28 cellular contexts compared by ENCODE assay signal in the genomic region with DNA sequence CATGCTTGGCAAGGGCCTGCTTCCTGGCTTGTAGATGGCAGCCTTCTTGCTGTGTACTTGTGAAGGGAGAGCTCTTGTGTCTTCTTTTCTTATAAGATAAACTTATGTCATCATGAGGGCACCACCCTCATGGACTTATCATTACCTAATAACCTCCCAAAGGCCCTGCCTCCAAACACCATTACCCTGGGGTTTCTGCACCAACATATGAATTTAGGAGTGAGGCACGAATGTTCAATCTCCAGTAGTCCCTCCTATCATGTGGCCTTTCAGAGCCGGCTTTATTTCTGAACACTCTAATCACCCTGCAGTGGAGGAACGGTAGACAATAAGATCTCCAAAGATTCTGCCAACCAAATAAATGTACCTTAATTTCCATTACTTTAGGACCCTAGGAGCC.
"Had no signal": no experiment of that assay in that cellular context is flagged by ENCODE, and none has a peak within 500 bp of the region (broad histone marks: within the 10 kb centered on the region; RNA-seq: fewer than 3 reads in every experiment).

No MANE protein-coding gene starts in this region.

- H3K9ac ChIP-seq: KMS-11, SK-N-SH had no signal

- H3K9me2 ChIP-seq: SK-N-SH had no signal

- H3K27ac ChIP-seq: body of pancreas, KMS-11, SJSA1 had no signal

- H3K4me3 ChIP-seq: body of pancreas, SJSA1 had no signal

- H3K9me3 ChIP-seq: body of pancreas, SJSA1, SK-N-SH had no signal

- H3K4me2 ChIP-seq: KMS-11, SK-N-SH had no signal

- H3K4me1 ChIP-seq: body of pancreas, SJSA1 had no signal

- H3K27me3 ChIP-seq: body of pancreas, SJSA1 had no signal

- DNase-seq: activated CD4-positive, alpha-beta T cell treated with anti-CD3 and anti-CD28 coated beads for 36 hours; activated CD4-positive, alpha-beta T cell treated with anti-CD3 and anti-CD28 coated beads, Interleukin-2, amount 10 ng/mL, durations not matched to agents 7 days and 5 days; activated CD4-positive, alpha-beta T cell treated with anti-CD3 and anti-CD28 coated beads, Interleukin-2, amount 50 U/mL, for 48 hours; activated CD8-positive, alpha-beta T cell treated with anti-CD3 and anti-CD28 coated beads, Interleukin-2, amount 10 ng/mL, durations not matched to agents 7 days and 5 days; activated gamma-delta T cell; activated naive CD4-positive, alpha-beta T cell treated with Interleukin-2 at 50 U/mL for 16 hours; activated naive CD8-positive, alpha-beta T cell treated with anti-CD3 and anti-CD28 coated beads, Interleukin-2, amount 10 ng/mL, durations not matched to agents 7 days and 5 days; activated T-cell treated with anti-CD3 and anti-CD28 coated beads, Interleukin-2, amount 50 U/mL, for 24 hours; amygdala; body of pancreas; caudate nucleus; cerebellar nuclear complex; NCI-H1092 treated with DMSO at 0.1 percent for 48 hours; NCI-H1417; NCI-H146; NCI-H187; NCI-H2029 treated with DMSO at 0.1 percent for 48 hours; NCI-H2107; NCI-H2171; NCI-H510A; NCI-H526; NCI-H748 treated with DMSO at 0.1 percent for 48 hours; NK-92 treated with Interleukin-12 subunit alpha and Interleukin-12 subunit beta, amount 100 ng/mL, for 24 hours; OCI-M1; SHP77; SK-N-SH had no signal

- H3K36me3 ChIP-seq: SJSA1 had no signal
